ENCODE assay signal across 18 cellular contexts in the genomic region with DNA sequence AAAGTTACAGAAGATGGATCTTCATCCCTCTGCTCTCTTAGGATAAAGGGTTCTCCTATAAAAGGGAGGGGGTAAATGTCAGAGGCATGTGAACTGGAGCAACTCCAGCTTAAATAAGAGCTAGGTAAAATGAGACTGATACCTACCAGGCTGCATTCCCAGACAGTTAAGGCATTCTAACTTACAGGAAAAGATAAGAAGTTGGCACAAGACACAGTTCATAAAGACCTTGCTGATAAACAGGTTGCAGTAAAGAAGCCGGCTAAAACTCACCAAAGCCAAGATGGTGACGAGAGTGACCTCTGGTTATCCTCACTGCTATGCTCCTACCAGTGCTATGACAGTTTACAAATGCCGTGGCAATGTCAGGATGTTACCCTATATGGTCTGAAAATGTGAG. TPM values are rescaled to one million over a fixed set of nuclear protein-coding genes. Genes with fewer than 3 reads are reported as not detected.
DNase-seq lines count a peak whose midpoint lies in the region; ATAC-seq, FAIRE-seq and TF ChIP-seq lines count a peak whose summit lies in the region.
"Had no signal": no experiment of that assay in that cellular context is flagged by ENCODE, and none has a peak within 500 bp of the region (broad histone marks: within the 10 kb centered on the region; RNA-seq: fewer than 3 reads in every experiment).

No MANE protein-coding gene starts in this region.

- no peaks in the 10 kb centered on the region for H3K36me3 ChIP-seq in body of pancreas (replicated peaks in 1 of 2; ENCODE audit: insufficient read depth in 1 of 2, low read depth in 2 of 2)
- no peaks in the 10 kb centered on the region for H3K36me3 ChIP-seq in pancreas

- H2BK15ac ChIP-seq in H9 (ENCODE audit: low read depth, low read length), result no peak overlapping the region

- no peak for DNase-seq in H9
- DNase-seq in body of pancreas, result peak in 2 of 4 donors; percentile 26 to 37
- DNase-seq in glomerular endothelial cell (ENCODE audit: extremely low read depth, low read depth, low spot score), result peak; percentile 90
- peak in 1 of 6 donors; percentile 49 for DNase-seq in pancreas
- no peak for DNase-seq in middle frontal gyrus (ENCODE audit: extremely low spot score, low spot score)
- DNase-seq in NCI-H526 (lab: John Stamatoyannopoulos, UW), result no peak
- DNase-seq: COR-L47, KG1, NCI-H1105 treated with DMSO at 0.1 percent for 48 hours, NCI-H187, NCI-H2171, NCI-H510A treated with DMSO at 0.1 percent for 48 hours, RPMI8226 had no signal

- no peak overlapping the region for H4K5ac ChIP-seq in H9 (ENCODE audit: insufficient read length, low read depth, low read length)

- H3K27me3 ChIP-seq in H9 (ENCODE audit: insufficient read depth, low read length) (no peaks in the 10 kb centered on the region), body of pancreas (no peaks in the 10 kb centered on the region), pancreas (no peaks in the 10 kb centered on the region)

- H4K20me1 ChIP-seq in H9 (ENCODE audit: control insufficient read depth, insufficient read depth, insufficient read length), result no peaks in the 10 kb centered on the region

- no peaks in the 10 kb centered on the region; the same call in 1 of the 2 replicates for H3K27me3 Mint-ChIP-seq in H9 (ENCODE audit: low read depth)

- no peak overlapping the region for H3K4me2 ChIP-seq in H9 (ENCODE audit: insufficient read depth, insufficient read length, low read length)
- H3K4me2 ChIP-seq: A549 had no signal

- ATAC-seq in body of pancreas (peak; percentile 88), pancreas (peak; percentile 38 to 92 (median 70)), GM21619 (IDR thresholded peaks at IDR 0.05; ENCODE audit: unreplicated experiment) (no peak), HG03342 (IDR thresholded peaks at IDR 0.05; ENCODE audit: unreplicated experiment) (no peak)
- ATAC-seq: A549 had no signal

- H3K14ac ChIP-seq in H9 (ENCODE audit: insufficient read depth, low read length), result no peak overlapping the region

- intact Hi-C loops in body of pancreas (cut with DNase I) (no loop called here), pancreas (cut with DNase I) (no loop called here)

- no peak overlapping the region for H3K56ac ChIP-seq in H9 (ENCODE audit: insufficient read length, low read depth, low read length)

- H3K9me3 ChIP-seq in H9 (ENCODE audit: control insufficient read depth, low read depth, low read length), result no peaks in the 10 kb centered on the region
- no peaks in the 10 kb centered on the region for H3K9me3 ChIP-seq in body of pancreas
- no peaks in the 10 kb centered on the region for H3K9me3 ChIP-seq in pancreas
- H3K9me3 ChIP-seq: A549 had no signal

- H3K9ac ChIP-seq in H9 (ENCODE audit: extremely low read depth, insufficient read length, low read length), result no peak overlapping the region

- no peak overlapping the region for H3T11ph ChIP-seq in H9 (ENCODE audit: low read length)

- H3K23ac ChIP-seq in H9 (ENCODE audit: insufficient read length, low read depth, low read length), result no peak overlapping the region

- no peak overlapping the region for H2AFZ ChIP-seq in H9 (ENCODE audit: low read length)

- H3K79me1 ChIP-seq in H9 (ENCODE audit: insufficient read depth, low read depth, low read length, poor library complexity, severe bottlenecking), result no peaks in the 10 kb centered on the region

- no peak for FAIRE-seq in pancreas (lab: Jason Lieb, UNC)
- FAIRE-seq: A549, H54 had no signal

- H2BK12ac ChIP-seq in H9 (ENCODE audit: insufficient read length, low read depth, low read length), result no peak overlapping the region

- H3K4me1 Mint-ChIP-seq in H9, result peaks cover 5 to 6% of the 10 kb centered on the region in 2 experiments
- H3K4me1 Mint-ChIP-seq: CD14-positive monocyte had no signal

- no peaks in the 10 kb centered on the region for H3K36me3 Mint-ChIP-seq in H9 (ENCODE audit: insufficient read depth in 1 of 3, low read depth in 3 of 3)
- H3K36me3 Mint-ChIP-seq: CD14-positive monocyte had no signal

- H4K8ac ChIP-seq in H9 (replicated peaks; ENCODE audit: insufficient read length, low read depth, low read length), result no peak overlapping the region

- H2BK20ac ChIP-seq in H9 (ENCODE audit: low read depth, low read length, poor library complexity, severe bottlenecking), result peak overlapping the region; percentile 26

- H3K4me1 ChIP-seq in H9 (ENCODE audit: insufficient read depth, low read length) (no peaks in the 10 kb centered on the region; the same call in 1 of the 2 replicates), body of pancreas (peaks cover 12% of the 10 kb centered on the region), pancreas (peaks cover 0 to 17% (median 4%) of the 10 kb centered on the region in 3 donors)
- H3K4me1 ChIP-seq: A549 had no signal

- no peak overlapping the region for H3K4me3 ChIP-seq in body of pancreas
- no peak overlapping the region for H3K4me3 ChIP-seq in pancreas
- H3K4me3 ChIP-seq: A549 had no signal

- H3K23me2 ChIP-seq in H9 (ENCODE audit: insufficient read length, low read depth, low read length, poor library complexity, severe bottlenecking), result no peaks in the 10 kb centered on the region

- no peak overlapping the region for H4K91ac ChIP-seq in H9 (ENCODE audit: insufficient read length, low read depth, low read length)

- H3K4ac ChIP-seq in H9 (ENCODE audit: low read depth, low read length), result no peak overlapping the region

- H3K18ac ChIP-seq in H9 (ENCODE audit: insufficient read length, low read depth, low read length), result no peak overlapping the region

- no peak overlapping the region for H3K27ac Mint-ChIP-seq in H9
- H3K27ac Mint-ChIP-seq: CD14-positive monocyte had no signal

- no peak for TF ChIP-seq CTCF in H9 (conservative IDR thresholded peaks at IDR 0.05)
- no peak for TF ChIP-seq CTCF in body of pancreas (IDR thresholded peaks at IDR 0.05)
- no peak for TF ChIP-seq CTCF in pancreas (IDR thresholded peaks at IDR 0.05)

- no peak overlapping the region for H3K27ac ChIP-seq in H9 (ENCODE audit: insufficient read length, low read depth, low read length)
- H3K27ac ChIP-seq in body of pancreas, result no peak overlapping the region
- H3K27ac ChIP-seq in pancreas, result peak overlapping the region in 1 of 4 donors; percentile 40
- H3K27ac ChIP-seq: A549 had no signal

- H3K9me3 Mint-ChIP-seq in H9, result no peaks in the 10 kb centered on the region

- WGBS in H9 (ENCODE audit: extremely low coverage, insufficient read length, low lambda C conversion rate), result no CpG with 5 or more reads among the region's 3 CpGs
- WGBS in body of pancreas, 2 donors, result 32 to 42% methylated on average over 3 of the region's 3 CpGs
- WGBS in pancreas, 2 donors, result 24 to 28% methylated on average over 3 of the region's 3 CpGs

- no peak overlapping the region for H3K4me3 Mint-ChIP-seq in H9
- H3K4me3 Mint-ChIP-seq: CD14-positive monocyte had no signal

- H2AK5ac ChIP-seq in H9 (ENCODE audit: insufficient read length, low read length), result no peak overlapping the region

- no peaks in the 10 kb centered on the region for H3K79me2 ChIP-seq in H9 (ENCODE audit: insufficient read depth, low read length)

- no peak overlapping the region for H2BK120ac ChIP-seq in H9 (ENCODE audit: low read depth, low read length, poor library complexity, severe bottlenecking)

- TF ChIP-seq POLR2A in body of pancreas (IDR thresholded peaks at IDR 0.05), result no peak

- H2BK5ac ChIP-seq in H9 (ENCODE audit: insufficient read length, low read length), result no peak overlapping the region

RNA-seq across cellular contexts. Expression of a gene that starts 13.0 kb away (rescaled TPM):
- not detected in 2 replicates for total RNA-seq in H9 (2021)
- total RNA-seq in body of pancreas, result 1 to 10 TPM; 1.8 to 4.0 TPM
- 0.24 and 1.1 TPM in 2 replicates for total RNA-seq in glomerular endothelial cell
- total RNA-seq in pancreas, result 1 to 10 TPM in 2 of 6 donors, under 1 TPM in 4; 0.08 to 2.1 (median 0.40) TPM
- under 1 TPM; 0.05 to 0.08 TPM for polyA plus RNA-seq in pancreas

Comparison
In these comparisons a context has a peak if more than half of its experiments do, and no peak if none do; other contexts are left out.
1. ATAC-seq: peak in body of pancreas (single experiment) and pancreas (4 of 4); none in GM21619 (single experiment) and HG03342 (single experiment).